In genomic region chr6:106181664-106182418, GRCh38 we compare ENCODE assay signal across 9 cellular contexts.
DNase-seq lines count a peak whose midpoint lies in the region; ATAC-seq and TF ChIP-seq lines count a peak whose summit lies in the region.
"Had no signal": no experiment of that assay in that cellular context is flagged by ENCODE, and none has a peak within 500 bp of the region (broad histone marks: within the 10 kb centered on the region; RNA-seq: fewer than 3 reads in every experiment).

No MANE protein-coding gene starts in this region.

- H3K4me1 Mint-ChIP-seq in memory B cell (peaks cover 7% of the 10 kb centered on the region), T-helper 17 cell (peaks cover 37% of the 10 kb centered on the region), Calu3 (ENCODE audit: low read depth, unreplicated experiment) (peaks cover 4% of the 10 kb centered on the region)

- no peaks in the 10 kb centered on the region for H3K9me3 Mint-ChIP-seq in memory B cell
- no peaks in the 10 kb centered on the region for H3K9me3 Mint-ChIP-seq in Calu3 (ENCODE audit: low read depth, unreplicated experiment)

- peak overlapping the region; percentile 63 for H3K27ac ChIP-seq in SJSA1

- H3K4me3 Mint-ChIP-seq in memory B cell (no peak overlapping the region), T-helper 17 cell (no peak overlapping the region), Calu3 (ENCODE audit: low read depth, unreplicated experiment) (no peak overlapping the region)

- H3K9me3 ChIP-seq in SJSA1 (replicated peaks) (no peaks in the 10 kb centered on the region), T-helper 17 cell (ENCODE audit: control insufficient read depth, low read length, poor library complexity, severe bottlenecking) (no peaks in the 10 kb centered on the region)

- no peaks in the 10 kb centered on the region for H3K27me3 ChIP-seq in SJSA1 (replicated peaks)

- H3K27ac Mint-ChIP-seq in memory B cell, result peak overlapping the region; percentile 32
- H3K27ac Mint-ChIP-seq in T-helper 17 cell, result no peak overlapping the region
- no peak overlapping the region for H3K27ac Mint-ChIP-seq in Calu3 (ENCODE audit: unreplicated experiment)

- DNase-seq in SJSA1 (ENCODE audit: low read depth in 1 of 2, low spot score in 2 of 2) (peak in 1 of 2 experiments; percentile 75), memory B cell (ENCODE audit: low spot score in 2 of 2) (no peak), GF-D8 (lab: John Stamatoyannopoulos, UW) (no peak), T-helper 17 cell (no peak), Calu3 (no peak), DMS79 treated with DMSO at 0.1 percent for 48 hours (lab: John Stamatoyannopoulos, UW) (no peak)

- H3K27me3 Mint-ChIP-seq in memory B cell (peaks cover 1% of the 10 kb centered on the region), T-helper 17 cell (no peaks in the 10 kb centered on the region), Calu3 (ENCODE audit: unreplicated experiment) (no peaks in the 10 kb centered on the region)

- BruUV-seq in Calu3 (replicated peaks; lab: Mats Ljungman, UMichigan), result no TSS peak

- ATAC-seq in GM18858 (IDR thresholded peaks at IDR 0.05; ENCODE audit: unreplicated experiment) (peak; percentile 17), HG02852 (IDR thresholded peaks at IDR 0.05; ENCODE audit: unreplicated experiment) (peak; percentile 52), memory B cell (ENCODE audit: low read depth) (no peak), T-helper 17 cell (no peak)

- H3K4me3 ChIP-seq in SJSA1, result no peak overlapping the region
- H3K4me3 ChIP-seq: lung had no signal

- intact Hi-C loops in Calu3 (cut with micrococcal nuclease; ENCODE audit: unreplicated experiment), result no loop called here

- H3K36me3 Mint-ChIP-seq in memory B cell, result peaks cover 3% of the 10 kb centered on the region
- no peaks in the 10 kb centered on the region for H3K36me3 Mint-ChIP-seq in T-helper 17 cell (ENCODE audit: low read depth)
- peaks cover 8% of the 10 kb centered on the region for H3K36me3 Mint-ChIP-seq in Calu3 (ENCODE audit: insufficient read depth, unreplicated experiment)

- CTCF ChIA-PET in Calu3 (lab: Charles Lee), result no interaction called here

- H3K4me1 ChIP-seq in SJSA1 (replicated peaks), result peaks cover 18% of the 10 kb centered on the region

- TF ChIP-seq CTCF in Calu3 (IDR thresholded peaks at IDR 0.05; ENCODE audit: unreplicated experiment), result no peak

- H3K36me3 ChIP-seq in SJSA1, result 0 out of 2 replicates have a peak, but pooled peaks cover 3% of the 10 kb centered on the region

Comparison
In these comparisons a context has a peak if more than half of its experiments do, and no peak if none do; other contexts are left out.
1. ATAC-seq: peak in GM18858 (single experiment) and HG02852 (single experiment); none in memory B cell (single experiment) and T-helper 17 cell (single experiment).